ENCODE assay signal across 9 cellular contexts in the genomic region with DNA sequence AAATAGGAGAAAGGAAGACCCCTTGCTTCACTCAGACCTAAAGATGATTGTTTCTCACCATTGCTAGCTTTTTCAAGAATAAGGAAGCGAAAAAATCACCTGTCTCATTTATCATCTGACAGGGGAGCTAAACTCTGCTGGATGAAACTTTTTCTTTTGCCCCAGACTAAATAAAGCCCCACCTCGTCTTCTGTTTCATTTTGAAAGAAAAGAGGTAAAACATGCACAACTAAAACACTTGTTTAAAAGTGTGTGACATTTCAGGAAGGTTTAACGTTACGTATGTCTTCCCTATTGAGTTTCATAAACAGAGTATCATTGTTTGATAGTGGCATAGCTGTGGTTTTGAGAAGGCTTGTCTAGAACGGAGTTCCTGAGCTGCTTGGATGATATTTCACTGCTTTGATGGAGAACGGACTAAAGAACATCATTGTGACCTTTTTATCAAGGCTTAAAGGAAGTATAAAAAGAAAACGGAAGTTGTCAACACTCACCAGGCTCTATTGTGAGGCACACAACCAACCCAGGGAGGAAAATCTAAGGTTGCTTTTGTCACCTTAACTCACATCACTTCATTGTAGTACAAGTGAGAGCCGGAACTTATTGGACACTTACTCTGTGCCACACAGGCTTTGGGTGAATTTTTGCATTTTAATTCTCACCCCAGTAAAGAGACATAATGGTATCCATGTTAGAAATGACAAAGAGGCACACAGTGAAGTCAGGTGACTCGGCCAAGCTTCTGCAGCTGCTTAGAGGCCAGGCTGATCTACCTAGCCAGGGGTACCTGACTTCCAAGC. TPM values are rescaled to one million over a fixed set of nuclear protein-coding genes. Genes with fewer than 3 reads are reported as not detected.
DNase-seq lines count a peak whose midpoint lies in the region; ATAC-seq and TF ChIP-seq lines count a peak whose summit lies in the region.
"Had no signal": no experiment of that assay in that cellular context is flagged by ENCODE, and none has a peak within 500 bp of the region (broad histone marks: within the 10 kb centered on the region; RNA-seq: fewer than 3 reads in every experiment).

No MANE protein-coding gene starts in this region.

- H3K9me3 Mint-ChIP-seq in CD4-positive, alpha-beta memory T cell: no peaks in the 10 kb centered on the region

- H3K27me3 Mint-ChIP-seq in CD4-positive, alpha-beta memory T cell: peaks cover 0 to 5% of the 10 kb centered on the region in 2 donors

- ATAC-seq in GM19351 (IDR thresholded peaks at IDR 0.05; ENCODE audit: unreplicated experiment) (peak; percentile 77), HG03442 (IDR thresholded peaks at IDR 0.05; ENCODE audit: unreplicated experiment) (peak; percentile 58)

- no peaks in the 10 kb centered on the region for H3K36me3 Mint-ChIP-seq in CD4-positive, alpha-beta memory T cell

- H3K36me3 ChIP-seq in CD4-positive, alpha-beta memory T cell (ENCODE audit: insufficient read depth, low read length): no peaks in the 10 kb centered on the region
- H3K36me3 ChIP-seq in testis (ENCODE audit: low read depth, missing control alignments): no peaks in the 10 kb centered on the region

- no peak for TF ChIP-seq POLR2A in testis (IDR thresholded peaks at IDR 0.05)

- no peak for TF ChIP-seq CTCF in testis (IDR thresholded peaks at IDR 0.05)

- CTCF ChIA-PET in CD4-positive, alpha-beta memory T cell (lab: Charles Lee; ENCODE audit: partially characterized antibody): interaction anchor here (0.8 to 3.3 kb wide), 4 partner anchors 19 to 689 kb away, joined by 3 to 21 read pairs (median 8); no protein-coding TSS in a partner anchor

- H3K4me3 Mint-ChIP-seq in CD4-positive, alpha-beta memory T cell: peak overlapping the region; percentile 74 to 92 (median 84)

- peak overlapping the region; percentile 87 to 98 (median 94) for H3K27ac Mint-ChIP-seq in CD4-positive, alpha-beta memory T cell

- H3K27ac ChIP-seq in CD4-positive, alpha-beta memory T cell (ENCODE audit: low read depth, low read length): peak overlapping the region; percentile 41
- peak overlapping the region in 1 of 2 donors; percentile 21 for H3K27ac ChIP-seq in testis

- peak in 4 of 5 donors; percentile 30 to 52 (median 38) for DNase-seq in CD4-positive, alpha-beta memory T cell
- DNase-seq in central memory CD4-positive, alpha-beta T cell: peak; percentile 46
- DNase-seq in NCI-H345 (lab: John Stamatoyannopoulos, UW): no peak
- DNase-seq in middle frontal gyrus (ENCODE audit: extremely low spot score, low spot score): no peak
- DNase-seq in testis: no peak
- no peak for DNase-seq in activated CD8-positive, alpha-beta memory T cell treated with anti-CD3 and anti-CD28 coated beads for 24 hours
- DNase-seq: MV-4-11 had no signal

- WGBS in testis, 2 donors: 53 to 55% methylated on average over 9 of the region's 9 CpGs

- H3K4me1 Mint-ChIP-seq in CD4-positive, alpha-beta memory T cell: peaks cover 24 to 50% (median 44%) of the 10 kb centered on the region in 4 donors

- peaks cover 42% of the 10 kb centered on the region for H3K4me1 ChIP-seq in CD4-positive, alpha-beta memory T cell (ENCODE audit: insufficient read depth, low read length)
- H3K4me1 ChIP-seq in testis: peaks cover 19% of the 10 kb centered on the region

- POLR2A ChIA-PET in CD4-positive, alpha-beta memory T cell (lab: Charles Lee; ENCODE audit: partially characterized antibody): interaction anchor here (0.7 to 4.6 kb wide), 19 partner anchors 10 to 948 kb away, joined by 3 to 111 read pairs (median 4); no protein-coding TSS in a partner anchor

- no peaks in the 10 kb centered on the region for H3K9me3 ChIP-seq in CD4-positive, alpha-beta memory T cell (ENCODE audit: control insufficient read depth in 1 of 2, low read length in 2 of 2)
- no peaks in the 10 kb centered on the region for H3K9me3 ChIP-seq in testis

- no peaks in the 10 kb centered on the region for H3K27me3 ChIP-seq in CD4-positive, alpha-beta memory T cell (ENCODE audit: insufficient read depth, low read length)
- H3K27me3 ChIP-seq in testis: no peaks in the 10 kb centered on the region

- intact Hi-C loops in CD4-positive, alpha-beta memory T cell (cut with micrococcal nuclease): loop anchor here (1.0 to 10.0 kb wide), 2 partner anchors 26 to 597 kb away; no protein-coding TSS in a partner anchor
- intact Hi-C loops in testis (cut with DNase I; ENCODE audit: low total_unique reads): no loop called here

- peak overlapping the region; percentile 30 to 39 for H3K4me3 ChIP-seq in CD4-positive, alpha-beta memory T cell (ENCODE audit: low read length in 2 of 2)
- H3K4me3 ChIP-seq in testis: no peak overlapping the region

RNA-seq across cellular contexts. Expression of gene TSHZ2, which starts 29.5 kb away (rescaled TPM):
- total RNA-seq in CD4-positive, alpha-beta memory T cell: 10 to 100 TPM; 30.2 to 31.8 TPM
- polyA plus RNA-seq in CD4-positive, alpha-beta memory T cell: 1 to 10 TPM; 2.3 to 4.1 TPM
- 10 to 100 TPM; 40.4 to 41.9 TPM for total RNA-seq in testis
- polyA plus RNA-seq in testis (ENCODE audit: insufficient read depth, low read depth, low replicate concordance): 13.0 TPM

Comparison
In these comparisons a context has a peak if more than half of its experiments do, and no peak if none do; other contexts are left out.
1. DNase-seq: peak in CD4-positive, alpha-beta memory T cell (4 of 5) and central memory CD4-positive, alpha-beta T cell (single experiment); none in NCI-H345 (single experiment), middle frontal gyrus (single experiment), testis (single experiment) and activated CD8-positive, alpha-beta memory T cell treated with anti-CD3 and anti-CD28 coated beads for 24 hours (single experiment).
2. H3K4me3 ChIP-seq: peak in CD4-positive, alpha-beta memory T cell (2 of 2); none in testis (0 of 2).